In the genomic region with DNA sequence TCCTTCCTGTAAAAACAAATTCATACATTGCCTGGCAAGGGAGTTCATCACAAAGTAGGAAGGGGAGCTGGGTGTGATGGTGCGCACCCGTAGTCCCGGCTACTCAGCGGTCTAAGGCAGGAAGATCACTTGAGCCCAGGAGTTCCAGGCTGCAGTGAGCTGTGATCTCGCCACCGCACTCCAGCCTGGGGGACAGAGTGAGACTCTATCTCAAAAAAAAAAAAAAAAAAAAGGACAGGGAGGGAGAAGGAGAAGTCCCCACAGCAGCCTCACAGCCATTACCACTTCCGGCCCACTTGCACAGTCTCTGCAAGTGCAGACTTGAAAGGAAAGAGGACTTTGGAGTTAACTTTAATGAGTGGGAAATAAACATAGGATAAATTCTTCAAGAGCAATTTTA, we compare ENCODE assay signal across 10 cellular contexts.
DNase-seq lines count a peak whose midpoint lies in the region; ATAC-seq and TF ChIP-seq lines count a peak whose summit lies in the region.
"Had no signal": no experiment of that assay in that cellular context is flagged by ENCODE, and none has a peak within 500 bp of the region (broad histone marks: within the 10 kb centered on the region; RNA-seq: fewer than 3 reads in every experiment).

No MANE protein-coding gene starts in this region.

- H3K9ac ChIP-seq in smooth muscle cell (ENCODE audit: low read depth): no peak overlapping the region

- H3K4me1 ChIP-seq in smooth muscle cell (ENCODE audit: low read depth): peaks cover 24% of the 10 kb centered on the region

- no peak for ATAC-seq in GM21737 (IDR thresholded peaks at IDR 0.05; ENCODE audit: unreplicated experiment)

- no peaks in the 10 kb centered on the region for H3K79me2 ChIP-seq in smooth muscle cell (ENCODE audit: low read depth)

- 57% methylated on average over 7 of the region's 7 CpGs for WGBS in smooth muscle cell (ENCODE audit: low lambda C conversion rate)

- DNase-seq in SIG-M5 treated with dmso at 0.1 percent for 504 hours (lab: John Stamatoyannopoulos, UW; ENCODE audit: unreplicated experiment) (peak; percentile 36), SIG-M5 (lab: John Stamatoyannopoulos, UW) (no peak), OCI-M1 (lab: John Stamatoyannopoulos, UW) (peak; percentile 9), brain microvascular endothelial cell (no peak), smooth muscle cell (lab: John Stamatoyannopoulos, UW; ENCODE audit: unreplicated experiment) (no peak), NCI-H2029 treated with DMSO at 0.1 percent for 48 hours (lab: John Stamatoyannopoulos, UW) (no peak), NCI-H1694 treated with DMSO at 0.1 percent for 48 hours (lab: John Stamatoyannopoulos, UW) (no peak)
- DNase-seq: anterior cingulate cortex; stimulated activated CD4-positive, alpha-beta T cell treated with anti-CD3 and anti-CD28 coated beads, Interleukin-4, amount 100 ng/mL, for 4 hours had no signal

- H3K36me3 ChIP-seq in brain microvascular endothelial cell (replicated peaks): no peaks in the 10 kb centered on the region
- H3K36me3 ChIP-seq in smooth muscle cell (ENCODE audit: low read depth): no peaks in the 10 kb centered on the region

- H3K27ac ChIP-seq in brain microvascular endothelial cell: peak overlapping the region; percentile 89
- H3K27ac ChIP-seq in smooth muscle cell (ENCODE audit: low read depth): peak overlapping the region; percentile 92

- no peak for TF ChIP-seq CTCF in brain microvascular endothelial cell (IDR thresholded peaks at IDR 0.05; ENCODE audit: low read depth, low read length, missing control alignments)
- TF ChIP-seq CTCF in smooth muscle cell (IDR thresholded peaks at IDR 0.05; ENCODE audit: borderline replicate concordance, insufficient read depth, poor library complexity, severe bottlenecking): no peak

- no peaks in the 10 kb centered on the region for H3K27me3 ChIP-seq in brain microvascular endothelial cell (replicated peaks)
- H3K27me3 ChIP-seq in smooth muscle cell (ENCODE audit: low read depth): no peaks in the 10 kb centered on the region

- no peaks in the 10 kb centered on the region for H4K20me1 ChIP-seq in smooth muscle cell (ENCODE audit: low read depth)

- H3K9me3 ChIP-seq in smooth muscle cell (replicated peaks; ENCODE audit: low read depth): no peaks in the 10 kb centered on the region

- peaks cover 19% of the 10 kb centered on the region for H3F3A ChIP-seq in smooth muscle cell (ENCODE audit: low read depth)

- peak overlapping the region; percentile 71 for H3K4me2 ChIP-seq in smooth muscle cell

- H2AFZ ChIP-seq in smooth muscle cell (ENCODE audit: low read depth): no peak overlapping the region

- in situ Hi-C loops in brain microvascular endothelial cell (cut with HindIII; ENCODE audit: low pct_ligation_motif_present, low sequenced_read_pairs): no loop called here

- no peak overlapping the region for H3K4me3 ChIP-seq in brain microvascular endothelial cell (ENCODE audit: low read depth, low read length)
- H3K4me3 ChIP-seq in smooth muscle cell: no peak overlapping the region

Comparison
In these comparisons a context has a peak if more than half of its experiments do, and no peak if none do; other contexts are left out.
1. DNase-seq: peak in SIG-M5 treated with dmso at 0.1 percent for 504 hours (single experiment) and OCI-M1 (single experiment); none in SIG-M5 (single experiment), brain microvascular endothelial cell (single experiment), smooth muscle cell (single experiment), NCI-H2029 treated with DMSO at 0.1 percent for 48 hours (single experiment) and NCI-H1694 treated with DMSO at 0.1 percent for 48 hours (single experiment).